ENCODE assay signal across 15 cellular contexts in the genomic region with DNA sequence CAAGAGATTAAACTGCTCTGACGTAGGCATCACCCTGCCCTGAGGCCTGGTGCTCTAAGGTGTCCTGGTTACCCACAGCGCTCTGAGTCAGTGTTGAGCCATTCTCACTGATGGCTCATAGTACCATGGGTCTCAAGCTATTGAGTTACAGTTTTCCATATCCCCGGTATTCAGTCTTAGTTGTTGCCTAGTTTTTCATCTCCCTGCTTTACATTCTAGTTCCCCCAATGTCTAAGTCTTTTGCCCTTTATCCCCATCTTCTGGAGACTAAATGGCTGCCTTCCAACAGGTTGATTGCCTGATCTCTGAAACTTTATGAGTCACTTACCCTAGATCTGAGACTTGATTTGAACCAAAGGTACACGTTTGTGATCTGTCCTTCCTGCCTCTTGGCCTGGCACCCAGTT.
DNase-seq lines count a peak whose midpoint lies in the region; ATAC-seq and TF ChIP-seq lines count a peak whose summit lies in the region.
"Had no signal": no experiment of that assay in that cellular context is flagged by ENCODE, and none has a peak within 500 bp of the region (broad histone marks: within the 10 kb centered on the region; RNA-seq: fewer than 3 reads in every experiment).

No MANE protein-coding gene starts in this region.

- peaks cover 20% of the 10 kb centered on the region for H3K4me1 ChIP-seq in mammary epithelial cell (ENCODE audit: insufficient read depth, low read length)
- no peaks in the 10 kb centered on the region for H3K4me1 ChIP-seq in A673 (ENCODE audit: insufficient read depth, low read length, poor library complexity, severe bottlenecking)

- H3K27ac ChIP-seq in mammary epithelial cell (ENCODE audit: insufficient read depth, low read depth, low read length) = peak overlapping the region; percentile 75
- no peak overlapping the region for H3K27ac ChIP-seq in A673 (ENCODE audit: low read depth, low read length, poor library complexity, severe bottlenecking)
- H3K27ac ChIP-seq: BLaER1, cardiac muscle cell, pancreas had no signal

- in situ Hi-C loops in mammary epithelial cell (cut with MboI; ENCODE audit: low sequenced_read_pairs in 2 of 2) = no loop called here

- peaks cover 18 to 20% of the 10 kb centered on the region in 2 donors for H3K9me3 Mint-ChIP-seq in activated naive CD4-positive, alpha-beta T cell treated with anti-CD3 and anti-CD28 coated beads, Interleukin-2, amount 50 U/mL, for 72 hours
- H3K9me3 Mint-ChIP-seq in activated naive CD4-positive, alpha-beta T cell treated with anti-CD3 and anti-CD28 coated beads, Interleukin-2, amount 10 ng/mL, durations not matched to agents 7 days and 5 days = peaks cover 5% of the 10 kb centered on the region

- H3K27ac Mint-ChIP-seq in activated naive CD4-positive, alpha-beta T cell treated with anti-CD3 and anti-CD28 coated beads, Interleukin-2, amount 50 U/mL, for 72 hours = peak overlapping the region in 1 of 2 donors; percentile 26
- no peak overlapping the region for H3K27ac Mint-ChIP-seq in activated naive CD4-positive, alpha-beta T cell treated with anti-CD3 and anti-CD28 coated beads, Interleukin-2, amount 10 ng/mL, durations not matched to agents 7 days and 5 days
- H3K27ac Mint-ChIP-seq: T-helper 17 cell had no signal

- BruUV-seq in mammary epithelial cell (replicated peaks; lab: Mats Ljungman, UMichigan) (no TSS peak), A673 (replicated peaks; lab: Mats Ljungman, UMichigan) (no TSS peak)

- TF ChIP-seq CTCF in mammary epithelial cell (conservative IDR thresholded peaks at IDR 0.05 in 1 of 2, IDR thresholded peaks at IDR 0.05 in 1 of 2; ENCODE audit: extremely low read depth in 1 of 2, insufficient read depth in 1 of 2, low read depth in 1 of 2, low read length in 2 of 2) (no peak), A673 (conservative IDR thresholded peaks at IDR 0.05; ENCODE audit: low read depth, low read length) (no peak)

- CTCF ChIA-PET in activated naive CD4-positive, alpha-beta T cell treated with anti-CD3 and anti-CD28 coated beads, Interleukin-2, amount 10 ng/mL, durations not matched to agents 7 days and 5 days (lab: Charles Lee) = interaction anchor here (0.9 kb wide), 1 partner anchor 11 kb away, joined by 3 read pairs; no protein-coding TSS in a partner anchor
- CTCF ChIA-PET in mammary epithelial cell (lab: Charles Lee; ENCODE audit: low non-redundant PET) (interaction anchor here (0.7 kb wide), 1 partner anchor 149 kb away, joined by 3 read pairs; no protein-coding TSS in a partner anchor), A673 (lab: Charles Lee) (no interaction called here)

- no peaks in the 10 kb centered on the region for H3K27me3 Mint-ChIP-seq in activated naive CD4-positive, alpha-beta T cell treated with anti-CD3 and anti-CD28 coated beads, Interleukin-2, amount 10 ng/mL, durations not matched to agents 7 days and 5 days
- H3K27me3 Mint-ChIP-seq: T-helper 17 cell had no signal

- no peak overlapping the region for H3K4me3 Mint-ChIP-seq in activated naive CD4-positive, alpha-beta T cell treated with anti-CD3 and anti-CD28 coated beads, Interleukin-2, amount 10 ng/mL, durations not matched to agents 7 days and 5 days
- H3K4me3 Mint-ChIP-seq: T-helper 17 cell had no signal

- no peaks in the 10 kb centered on the region for H3K9me3 ChIP-seq in MG63
- no peaks in the 10 kb centered on the region for H3K9me3 ChIP-seq in mammary epithelial cell (replicated peaks; ENCODE audit: insufficient read depth, low read length)
- H3K9me3 ChIP-seq in A673 (ENCODE audit: low read depth, low read length, poor library complexity, severe bottlenecking) = no peaks in the 10 kb centered on the region
- H3K9me3 ChIP-seq: pancreas had no signal

- no peaks in the 10 kb centered on the region for H3K36me3 ChIP-seq in MG63
- H3K36me3 ChIP-seq in mammary epithelial cell (ENCODE audit: insufficient read depth, low read length) = no peaks in the 10 kb centered on the region
- H3K36me3 ChIP-seq in A673 (ENCODE audit: insufficient read depth, low read length, poor library complexity, severe bottlenecking) = no peaks in the 10 kb centered on the region
- H3K36me3 ChIP-seq: BLaER1, cardiac muscle cell, pancreas had no signal

- no peaks in the 10 kb centered on the region for H3K27me3 ChIP-seq in MG63
- no peaks in the 10 kb centered on the region for H3K27me3 ChIP-seq in mammary epithelial cell (ENCODE audit: insufficient read depth, low read length)
- H3K27me3 ChIP-seq in A673 (replicated peaks; ENCODE audit: insufficient read depth, low read depth, low read length, poor library complexity) = no peaks in the 10 kb centered on the region
- H3K27me3 ChIP-seq: BLaER1, pancreas had no signal

- H2AFZ ChIP-seq in mammary epithelial cell (ENCODE audit: low read depth, low read length) = peak overlapping the region; percentile 75

- H3K4me1 Mint-ChIP-seq in activated naive CD4-positive, alpha-beta T cell treated with anti-CD3 and anti-CD28 coated beads, Interleukin-2, amount 10 ng/mL, durations not matched to agents 7 days and 5 days = peaks cover 50% of the 10 kb centered on the region

- POLR2A ChIA-PET in A673 (lab: Charles Lee; ENCODE audit: low non-redundant PET) = no interaction called here

- 9% methylated on average over 4 of the region's 4 CpGs for WGBS in mammary epithelial cell (ENCODE audit: low coverage, missing lambda C conversion rate)

- H4K20me1 ChIP-seq in mammary epithelial cell (ENCODE audit: insufficient read depth, low read length) = no peaks in the 10 kb centered on the region
- H4K20me1 ChIP-seq: BLaER1 had no signal

- ATAC-seq in activated naive CD4-positive, alpha-beta T cell treated with anti-CD3 and anti-CD28 coated beads, Interleukin-2, amount 50 U/mL, for 72 hours = peak; percentile 74 to 98
- ATAC-seq: T-helper 17 cell had no signal

- H3K4me2 ChIP-seq in mammary epithelial cell (ENCODE audit: insufficient read depth, low read depth, low read length) = peak overlapping the region; percentile 56
- H3K4me2 ChIP-seq: BLaER1 had no signal

- H3K9ac ChIP-seq in mammary epithelial cell (ENCODE audit: insufficient read depth, low read length) = peak overlapping the region; percentile 9
- H3K9ac ChIP-seq: BLaER1 had no signal

- dilution Hi-C loops in mammary epithelial cell (cut with HindIII; ENCODE audit: low sequenced_read_pairs) = no loop called here

- no peak overlapping the region for H3K4me3 ChIP-seq in MG63
- H3K4me3 ChIP-seq in mammary epithelial cell (replicated peaks in 1 of 3; ENCODE audit: insufficient read depth in 1 of 3, low read depth in 2 of 3, low read length in 3 of 3) = no peak overlapping the region
- H3K4me3 ChIP-seq in A673 (ENCODE audit: low read depth, low read length, poor library complexity, severe bottlenecking) = no peak overlapping the region
- H3K4me3 ChIP-seq: BLaER1, cardiac muscle cell, lung, pancreas had no signal

- no peaks in the 10 kb centered on the region for H3K79me2 ChIP-seq in mammary epithelial cell (ENCODE audit: insufficient read depth, low read length)

- peaks cover 12 to 25% of the 10 kb centered on the region in 2 donors for H3K36me3 Mint-ChIP-seq in activated naive CD4-positive, alpha-beta T cell treated with anti-CD3 and anti-CD28 coated beads, Interleukin-2, amount 50 U/mL, for 72 hours
- H3K36me3 Mint-ChIP-seq in activated naive CD4-positive, alpha-beta T cell treated with anti-CD3 and anti-CD28 coated beads, Interleukin-2, amount 10 ng/mL, durations not matched to agents 7 days and 5 days = peaks cover 13% of the 10 kb centered on the region

- DNase-seq in activated naive CD4-positive, alpha-beta T cell treated with anti-CD3 and anti-CD28 coated beads, Interleukin-2, amount 50 U/mL, for 72 hours (ENCODE audit: low spot score in 2 of 2) = no peak
- no peak for DNase-seq in activated naive CD4-positive, alpha-beta T cell treated with anti-CD3 and anti-CD28 coated beads, Interleukin-2, amount 10 ng/mL, durations not matched to agents 7 days and 5 days
- DNase-seq in MG63 (peak; percentile 1), mammary epithelial cell (peak; percentile 98), A673 (ENCODE audit: low spot score) (no peak), GF-D8 (lab: John Stamatoyannopoulos, UW) (no peak), OCI-M2 (lab: John Stamatoyannopoulos, UW; ENCODE audit: unreplicated experiment) (no peak)
- DNase-seq in stimulated activated CD8-positive, alpha-beta memory T cell treated with anti-CD3 and anti-CD28 coated beads, Interleukin-4, amount 100 ng/mL, for 48 hours = peak; percentile 36
- DNase-seq: NCI-H2171; stimulated activated naive CD4-positive, alpha-beta T cell treated with Interleukin-2 at 50 U/mL for 16 hours; T-helper 17 cell had no signal

- intact Hi-C loops in mammary epithelial cell (cut with micrococcal nuclease) (loop anchor here (2.0 to 5.0 kb wide), 3 partner anchors 34 to 351 kb away; a partner anchor contains a TSS), A673 (cut with micrococcal nuclease; ENCODE audit: unreplicated experiment) (no loop called here)

Comparison
In these comparisons a context has a peak if more than half of its experiments do, and no peak if none do; other contexts are left out.
1. DNase-seq: peak in MG63 (single experiment), mammary epithelial cell (single experiment) and stimulated activated CD8-positive, alpha-beta memory T cell treated with anti-CD3 and anti-CD28 coated beads, Interleukin-4, amount 100 ng/mL, for 48 hours (single experiment); none in activated naive CD4-positive, alpha-beta T cell treated with anti-CD3 and anti-CD28 coated beads, Interleukin-2, amount 50 U/mL, for 72 hours (0 of 2), activated naive CD4-positive, alpha-beta T cell treated with anti-CD3 and anti-CD28 coated beads, Interleukin-2, amount 10 ng/mL, durations not matched to agents 7 days and 5 days (single experiment), A673 (single experiment), GF-D8 (single experiment) and OCI-M2 (single experiment).